In the genomic region with DNA sequence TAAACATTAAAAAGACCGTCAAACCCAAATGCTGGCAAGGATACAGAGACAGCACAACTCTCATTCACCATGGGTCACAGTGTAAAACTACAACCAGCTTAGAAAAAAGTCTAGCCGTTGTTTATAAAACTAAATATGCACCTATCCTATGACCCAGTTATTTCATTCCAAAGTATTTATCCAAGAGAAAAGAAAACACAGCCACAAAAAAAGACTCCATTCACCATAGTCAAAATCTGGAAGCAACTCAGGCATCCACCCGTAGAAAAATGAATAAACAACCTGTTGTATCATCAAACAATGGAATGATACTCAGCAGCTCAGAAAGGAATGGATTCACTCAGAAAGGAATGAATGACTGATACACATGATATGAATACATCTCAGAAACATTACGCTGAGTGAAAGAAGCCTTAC, we compare ENCODE assay signal across 16 cellular contexts. TPM values are rescaled to one million over a fixed set of nuclear protein-coding genes. Genes with fewer than 3 reads are reported as not detected.
DNase-seq lines count a peak whose midpoint lies in the region; ATAC-seq and TF ChIP-seq lines count a peak whose summit lies in the region.
"Had no signal": no experiment of that assay in that cellular context is flagged by ENCODE, and none has a peak within 500 bp of the region (broad histone marks: within the 10 kb centered on the region; RNA-seq: fewer than 3 reads in every experiment).

No MANE protein-coding gene starts in this region.

- no peaks in the 10 kb centered on the region for H3K9me3 Mint-ChIP-seq in MCF 10A (ENCODE audit: unreplicated experiment)
- no peaks in the 10 kb centered on the region for H3K9me3 Mint-ChIP-seq in stimulated activated memory B cell treated with anti-CD40 and anti-IgM and Interleukin-4, amounts not matched to agents 10 μg/mL and 1 μg/mL and 100 μg/mL, for 72 hours
- H3K9me3 Mint-ChIP-seq: activated CD8-positive, alpha-beta T cell treated with anti-CD3 and anti-CD28 coated beads for 36 hours had no signal

- H3K4me3 Mint-ChIP-seq in MCF 10A (ENCODE audit: unreplicated experiment): no peak overlapping the region
- H3K4me3 Mint-ChIP-seq in stimulated activated memory B cell treated with anti-CD40 and anti-IgM and Interleukin-4, amounts not matched to agents 10 μg/mL and 1 μg/mL and 100 μg/mL, for 72 hours: no peak overlapping the region
- H3K4me3 Mint-ChIP-seq: activated CD8-positive, alpha-beta T cell treated with anti-CD3 and anti-CD28 coated beads for 36 hours had no signal

- H2AFZ ChIP-seq in mammary epithelial cell (ENCODE audit: low read depth, low read length): no peak overlapping the region

- intact Hi-C loops in mammary epithelial cell (cut with micrococcal nuclease) (no loop called here), MCF 10A (cut with micrococcal nuclease) (no loop called here), posterior vena cava (cut with DNase I) (no loop called here)

- no peak overlapping the region for H3K4me2 ChIP-seq in mammary epithelial cell (ENCODE audit: insufficient read depth, low read depth, low read length)

- BruUV-seq in mammary epithelial cell (replicated peaks; lab: Mats Ljungman, UMichigan): no TSS peak
- no TSS peak for BruUV-seq in MCF 10A (replicated peaks; lab: Mats Ljungman, UMichigan)

- CTCF ChIA-PET in mammary epithelial cell (lab: Charles Lee; ENCODE audit: low non-redundant PET): interaction anchor here (0.7 kb wide), 1 partner anchor 49 kb away, joined by 3 read pairs; no protein-coding TSS in a partner anchor
- CTCF ChIA-PET in MCF 10A (lab: Yijun Ruan, JAX): interaction anchor here (0.7 to 1.7 kb wide), 3 partner anchors 10 to 559 kb away, joined by 3 to 12 read pairs (median 3); no protein-coding TSS in a partner anchor

- H3K79me2 ChIP-seq in mammary epithelial cell (ENCODE audit: insufficient read depth, low read length): peaks cover 3% of the 10 kb centered on the region

- no peaks in the 10 kb centered on the region for H4K20me1 ChIP-seq in mammary epithelial cell (ENCODE audit: insufficient read depth, low read length)

- no peaks in the 10 kb centered on the region for H3K9me3 ChIP-seq in mammary epithelial cell (replicated peaks; ENCODE audit: insufficient read depth, low read length)
- H3K9me3 ChIP-seq: ascending aorta, upper lobe of left lung had no signal

- peak overlapping the region; percentile 33 for H3K27ac ChIP-seq in mammary epithelial cell (ENCODE audit: insufficient read depth, low read depth, low read length)
- peak overlapping the region; percentile 75 for H3K27ac ChIP-seq in cingulate gyrus (ENCODE audit: low read depth, low read length)
- H3K27ac ChIP-seq: ascending aorta, SK-N-MC, upper lobe of left lung had no signal

- peaks cover 4% of the 10 kb centered on the region for H3K4me1 Mint-ChIP-seq in MCF 10A (ENCODE audit: insufficient read depth, unreplicated experiment)
- no peaks in the 10 kb centered on the region for H3K4me1 Mint-ChIP-seq in stimulated activated memory B cell treated with anti-CD40 and anti-IgM and Interleukin-4, amounts not matched to agents 10 μg/mL and 1 μg/mL and 100 μg/mL, for 72 hours

- H3K9ac ChIP-seq in mammary epithelial cell (ENCODE audit: insufficient read depth, low read length): no peak overlapping the region

- no peaks in the 10 kb centered on the region for H3K27me3 Mint-ChIP-seq in MCF 10A (ENCODE audit: insufficient read depth, unreplicated experiment)
- H3K27me3 Mint-ChIP-seq in stimulated activated memory B cell treated with anti-CD40 and anti-IgM and Interleukin-4, amounts not matched to agents 10 μg/mL and 1 μg/mL and 100 μg/mL, for 72 hours: no peaks in the 10 kb centered on the region
- H3K27me3 Mint-ChIP-seq: activated CD8-positive, alpha-beta T cell treated with anti-CD3 and anti-CD28 coated beads for 36 hours had no signal

- no peaks in the 10 kb centered on the region for H3K36me3 Mint-ChIP-seq in MCF 10A (ENCODE audit: insufficient read depth, unreplicated experiment)
- H3K36me3 Mint-ChIP-seq in stimulated activated memory B cell treated with anti-CD40 and anti-IgM and Interleukin-4, amounts not matched to agents 10 μg/mL and 1 μg/mL and 100 μg/mL, for 72 hours: no peaks in the 10 kb centered on the region

- dilution Hi-C loops in mammary epithelial cell (cut with HindIII; ENCODE audit: low sequenced_read_pairs): no loop called here

- no peaks in the 10 kb centered on the region for H3K27me3 ChIP-seq in mammary epithelial cell (ENCODE audit: insufficient read depth, low read length)
- H3K27me3 ChIP-seq: ascending aorta, upper lobe of left lung had no signal

- no peak for ATAC-seq in GM18520 (IDR thresholded peaks at IDR 0.05; ENCODE audit: unreplicated experiment)
- ATAC-seq in stimulated activated memory B cell treated with anti-CD40 and anti-IgM and Interleukin-4, amounts not matched to agents 10 μg/mL and 1 μg/mL and 100 μg/mL, for 72 hours: no peak
- ATAC-seq: activated CD8-positive, alpha-beta T cell treated with anti-CD3 and anti-CD28 coated beads for 36 hours; left cardiac atrium had no signal

- H3K36me3 ChIP-seq in mammary epithelial cell (ENCODE audit: insufficient read depth, low read length): no peaks in the 10 kb centered on the region
- H3K36me3 ChIP-seq: ascending aorta, upper lobe of left lung had no signal

- no peak overlapping the region for H3K27ac Mint-ChIP-seq in MCF 10A (ENCODE audit: low read depth, unreplicated experiment)
- H3K27ac Mint-ChIP-seq in stimulated activated memory B cell treated with anti-CD40 and anti-IgM and Interleukin-4, amounts not matched to agents 10 μg/mL and 1 μg/mL and 100 μg/mL, for 72 hours: no peak overlapping the region
- H3K27ac Mint-ChIP-seq: activated CD8-positive, alpha-beta T cell treated with anti-CD3 and anti-CD28 coated beads for 36 hours had no signal

- peaks cover 30% of the 10 kb centered on the region for H3K4me1 ChIP-seq in mammary epithelial cell (ENCODE audit: insufficient read depth, low read length)
- H3K4me1 ChIP-seq: ascending aorta had no signal

- DNase-seq in mammary epithelial cell: peak; percentile 82
- DNase-seq in MCF 10A (ENCODE audit: unreplicated experiment): no peak
- peak; percentile 56 for DNase-seq in kidney tubule cell (ENCODE audit: low spot score)
- DNase-seq in posterior vena cava (ENCODE audit: low spot score): no peak
- no peak for DNase-seq in NCI-H1436 (lab: John Stamatoyannopoulos, UW)
- DNase-seq: 8988T; activated CD8-positive, alpha-beta T cell treated with anti-CD3 and anti-CD28 coated beads for 36 hours; effector memory CD4-positive, alpha-beta T cell; left cardiac atrium; MV-4-11; upper lobe of left lung had no signal

- POLR2A ChIA-PET in MCF 10A (lab: Yijun Ruan, JAX): interaction anchor here (0.7 to 1.0 kb wide), 2 partner anchors 20 to 30 kb away, joined by 3 read pairs; no protein-coding TSS in a partner anchor

- TF ChIP-seq CTCF in mammary epithelial cell (conservative IDR thresholded peaks at IDR 0.05 in 1 of 2, IDR thresholded peaks at IDR 0.05 in 1 of 2; ENCODE audit: extremely low read depth in 1 of 2, insufficient read depth in 1 of 2, low read depth in 1 of 2, low read length in 2 of 2): no peak
- TF ChIP-seq CTCF in MCF 10A (IDR thresholded peaks at IDR 0.05; ENCODE audit: unreplicated experiment): no peak

- in situ Hi-C loops in mammary epithelial cell (cut with MboI; ENCODE audit: low sequenced_read_pairs in 2 of 2): no loop called here

- H3K4me3 ChIP-seq in mammary epithelial cell (replicated peaks in 1 of 3; ENCODE audit: insufficient read depth in 1 of 3, low read depth in 2 of 3, low read length in 3 of 3): no peak overlapping the region
- H3K4me3 ChIP-seq: ascending aorta, SK-N-MC, upper lobe of left lung had no signal

- WGBS in mammary epithelial cell (ENCODE audit: low coverage, missing lambda C conversion rate): 57% methylated on average over 4 of the region's 4 CpGs

RNA-seq across cellular contexts. Expression of a gene that starts 28.6 kb away (rescaled TPM):
- total RNA-seq in mammary epithelial cell (10 to 100 TPM; 13.9 to 19.0 TPM), MCF 10A (2022) (8.0 and 14.8 TPM in 2 replicates), posterior vena cava (10 to 100 TPM; 18.5 to 30.9 TPM)
- polyA plus RNA-seq in mammary epithelial cell: 7.5 TPM
- polyA minus RNA-seq in mammary epithelial cell: 16.3 TPM

Comparison
In these comparisons a context has a peak if more than half of its experiments do, and no peak if none do; other contexts are left out.
1. DNase-seq: peak in mammary epithelial cell (single experiment) and kidney tubule cell (single experiment); none in MCF 10A (single experiment), posterior vena cava (single experiment) and NCI-H1436 (single experiment).